8 cellular contexts compared by ENCODE assay signal in genomic region chr14:33966276-33966675, GRCh38.
"Had no signal": no experiment of that assay in that cellular context is flagged by ENCODE, and none has a peak within 500 bp of the region (broad histone marks: within the 10 kb centered on the region; RNA-seq: fewer than 3 reads in every experiment).

No MANE protein-coding gene starts in this region.

- H3K27ac ChIP-seq: GM23248 had no signal

- H3K4me3 Mint-ChIP-seq: HFFc6 had no signal

- H3K4me3 ChIP-seq: GM23248, HAP-1 had no signal

- ATAC-seq: HCT116 had no signal

- H2AFZ ChIP-seq: GM23248 had no signal

- DNase-seq: GM23248, GOT3, H7, HFFc6, IMR-90 had no signal

- H3K36me3 ChIP-seq: HAP-1 had no signal

- H3K9ac ChIP-seq: GM23248 had no signal

- H3K27ac Mint-ChIP-seq: HFFc6 had no signal

- FAIRE-seq: HTR-8/SVneo had no signal
